15 cellular contexts compared by ENCODE assay signal in the genomic region with DNA sequence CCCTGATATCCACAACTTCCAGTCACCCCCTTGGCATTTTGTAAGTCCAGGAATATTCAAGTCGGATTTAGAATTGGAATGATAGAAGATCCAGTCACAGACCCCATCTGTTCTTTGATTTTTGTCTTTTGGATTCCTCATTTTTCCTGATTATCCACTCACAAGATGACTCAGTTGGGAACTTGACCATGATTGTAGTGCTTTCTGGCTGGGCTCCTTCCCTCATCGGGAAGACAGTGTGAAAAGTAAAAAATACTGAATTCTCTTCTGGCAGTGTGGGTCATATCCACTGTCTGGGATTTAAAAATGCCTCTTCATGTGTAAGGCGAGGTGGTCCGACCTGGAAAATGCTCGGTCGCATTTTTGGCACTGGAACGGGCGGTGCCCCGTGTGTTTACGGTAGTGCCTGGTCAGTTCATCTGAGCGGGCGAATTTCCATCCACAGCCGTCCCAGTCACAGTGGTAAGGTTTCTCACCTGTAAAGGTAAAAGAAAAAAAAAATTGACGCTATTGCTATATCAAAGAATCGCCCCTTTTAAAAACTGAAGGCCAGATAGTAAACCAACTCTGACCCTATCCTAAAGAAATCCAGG. TPM values are rescaled to one million over a fixed set of nuclear protein-coding genes. Genes with fewer than 3 reads are reported as not detected.
A peak's percentile ranks its signal among the peaks of the same experiment; 100 is the strongest.
DNase-seq lines count a peak whose midpoint lies in the region; ATAC-seq and TF ChIP-seq lines count a peak whose summit lies in the region.
"Had no signal": no experiment of that assay in that cellular context is flagged by ENCODE, and none has a peak within 500 bp of the region (broad histone marks: within the 10 kb centered on the region; RNA-seq: fewer than 3 reads in every experiment).

No MANE protein-coding gene starts in this region.

- H3K27me3 ChIP-seq in heart left ventricle (peaks cover 0 to 16% (median 0%) of the 10 kb centered on the region in 9 donors), SJCRH30 (no peaks in the 10 kb centered on the region)

- no peaks in the 10 kb centered on the region for H3K9me3 ChIP-seq in heart left ventricle
- no peaks in the 10 kb centered on the region for H3K9me3 ChIP-seq in SJCRH30 (replicated peaks)

- TF ChIP-seq CTCF in heart left ventricle (IDR thresholded peaks at IDR 0.05): no peak
- TF ChIP-seq CTCF in fibroblast of mammary gland (conservative IDR thresholded peaks at IDR 0.05; ENCODE audit: control insufficient read depth, insufficient read depth, low read depth, low read length): no peak
- no peak for TF ChIP-seq CTCF in osteocyte (IDR thresholded peaks at IDR 0.05)
- no peak for TF ChIP-seq CTCF in type B pancreatic cell (conservative IDR thresholded peaks at IDR 0.05)

- WGBS in heart left ventricle, 4 donors: 64 to 75% (median 69%) methylated on average over 15 of the region's 15 CpGs

- H3K9me3 Mint-ChIP-seq in osteocyte (ENCODE audit: unreplicated experiment) (no peaks in the 10 kb centered on the region), type B pancreatic cell (no peaks in the 10 kb centered on the region)
- H3K9me3 Mint-ChIP-seq in stimulated activated naive CD8-positive, alpha-beta T cell treated with anti-CD3 and anti-CD28 coated beads, Interleukin-15, amount 100 ng/mL, for 72 hours: no peaks in the 10 kb centered on the region
- H3K9me3 Mint-ChIP-seq: activated CD8-positive, alpha-beta T cell treated with anti-CD3 and anti-CD28 coated beads for 36 hours; stimulated activated naive CD8-positive, alpha-beta T cell treated with anti-CD3 and anti-CD28 coated beads, Interleukin-15, Interleukin-2, amounts not matched to agents 100 ng/mL and 50 ng/mL, for 24 hours had no signal

- H3K36me3 Mint-ChIP-seq in osteocyte (ENCODE audit: unreplicated experiment): peaks cover 23% of the 10 kb centered on the region
- peaks cover 16% of the 10 kb centered on the region for H3K36me3 Mint-ChIP-seq in type B pancreatic cell

- intact Hi-C loops in heart left ventricle (cut with DNase I): loop anchor here in 9 of 10 donors (2.0 to 10.0 kb wide), 13 partner anchors 152 to 1277 kb away; no protein-coding TSS in a partner anchor
- intact Hi-C loops in Right ventricle myocardium inferior (cut with DNase I): loop anchor here (5.0 to 10.0 kb wide), 4 partner anchors 262 to 949 kb away; no protein-coding TSS in a partner anchor

- no peak for DNase-seq in heart left ventricle
- no peak for DNase-seq in Right ventricle myocardium inferior (ENCODE audit: missing footprints)
- peak; percentile 66 for DNase-seq in fibroblast of mammary gland (ENCODE audit: low read depth)
- no peak for DNase-seq in osteocyte (ENCODE audit: extremely low spot score, unreplicated experiment)
- no peak for DNase-seq in type B pancreatic cell (ENCODE audit: extremely low spot score, unreplicated experiment)
- DNase-seq in SJCRH30: no peak
- DNase-seq in stimulated activated naive CD8-positive, alpha-beta T cell treated with anti-CD3 and anti-CD28 coated beads, Interleukin-15, amount 100 ng/mL, for 72 hours: no peak
- DNase-seq: activated CD8-positive, alpha-beta T cell treated with anti-CD3 and anti-CD28 coated beads for 36 hours; activated effector memory CD4-positive, alpha-beta T cell treated with Interleukin-2 at 50 U/mL for 16 hours; Karpas-422; NCI-H1694 had no signal

- H3K27ac Mint-ChIP-seq in osteocyte (ENCODE audit: unreplicated experiment) (peak overlapping the region; percentile 60), type B pancreatic cell (peak overlapping the region; percentile 21)
- no peak overlapping the region for H3K27ac Mint-ChIP-seq in stimulated activated naive CD8-positive, alpha-beta T cell treated with anti-CD3 and anti-CD28 coated beads, Interleukin-15, amount 100 ng/mL, for 72 hours
- H3K27ac Mint-ChIP-seq: activated CD8-positive, alpha-beta T cell treated with anti-CD3 and anti-CD28 coated beads for 36 hours; stimulated activated naive CD8-positive, alpha-beta T cell treated with anti-CD3 and anti-CD28 coated beads, Interleukin-15, Interleukin-2, amounts not matched to agents 100 ng/mL and 50 ng/mL, for 24 hours had no signal

- H3K27ac ChIP-seq in heart left ventricle: peak overlapping the region; percentile 5 to 97 (median 94)
- H3K27ac ChIP-seq in SJCRH30: no peak overlapping the region
- H3K27ac ChIP-seq: HL-60 had no signal

- no peak for TF ChIP-seq POLR2A in heart left ventricle (IDR thresholded peaks at IDR 0.05)

- H3K4me3 Mint-ChIP-seq in osteocyte (ENCODE audit: unreplicated experiment): peak overlapping the region; percentile 97
- peak overlapping the region; percentile 92 for H3K4me3 Mint-ChIP-seq in type B pancreatic cell
- no peak overlapping the region for H3K4me3 Mint-ChIP-seq in stimulated activated naive CD8-positive, alpha-beta T cell treated with anti-CD3 and anti-CD28 coated beads, Interleukin-15, amount 100 ng/mL, for 72 hours
- H3K4me3 Mint-ChIP-seq: activated CD8-positive, alpha-beta T cell treated with anti-CD3 and anti-CD28 coated beads for 36 hours; stimulated activated naive CD8-positive, alpha-beta T cell treated with anti-CD3 and anti-CD28 coated beads, Interleukin-15, Interleukin-2, amounts not matched to agents 100 ng/mL and 50 ng/mL, for 24 hours had no signal

- H3K4me1 Mint-ChIP-seq in osteocyte (ENCODE audit: unreplicated experiment): peaks cover 46% of the 10 kb centered on the region
- peaks cover 4% of the 10 kb centered on the region for H3K4me1 Mint-ChIP-seq in type B pancreatic cell (ENCODE audit: unreplicated experiment)
- peaks cover 28% of the 10 kb centered on the region for H3K4me1 Mint-ChIP-seq in stimulated activated naive CD8-positive, alpha-beta T cell treated with anti-CD3 and anti-CD28 coated beads, Interleukin-15, amount 100 ng/mL, for 72 hours

- H3K36me3 ChIP-seq in heart left ventricle (peaks cover 0 to 40% (median 26%) of the 10 kb centered on the region in 9 donors), SJCRH30 (no peaks in the 10 kb centered on the region)

- ATAC-seq in heart left ventricle: no peak
- ATAC-seq in Right ventricle myocardium inferior: no peak
- no peak for ATAC-seq in GM19467 (IDR thresholded peaks at IDR 0.05; ENCODE audit: unreplicated experiment)
- ATAC-seq in stimulated activated naive CD8-positive, alpha-beta T cell treated with anti-CD3 and anti-CD28 coated beads, Interleukin-15, amount 100 ng/mL, for 72 hours: no peak
- ATAC-seq: activated CD8-positive, alpha-beta T cell treated with anti-CD3 and anti-CD28 coated beads for 36 hours had no signal

- H3K27me3 Mint-ChIP-seq in osteocyte (ENCODE audit: unreplicated experiment) (no peaks in the 10 kb centered on the region), type B pancreatic cell (peaks cover 41% of the 10 kb centered on the region)
- H3K27me3 Mint-ChIP-seq in stimulated activated naive CD8-positive, alpha-beta T cell treated with anti-CD3 and anti-CD28 coated beads, Interleukin-15, amount 100 ng/mL, for 72 hours: peaks cover 45% of the 10 kb centered on the region

- H3K4me3 ChIP-seq in heart left ventricle (peak overlapping the region; percentile 14 to 92 (median 80)), fibroblast of mammary gland (ENCODE audit: control insufficient read depth, low read depth, low read length) (peak overlapping the region; percentile 19), SJCRH30 (no peak overlapping the region)
- H3K4me3 ChIP-seq: HAP-1 had no signal

- H3K4me1 ChIP-seq in heart left ventricle: peaks cover 0 to 46% (median 6%) of the 10 kb centered on the region in 12 donors
- no peaks in the 10 kb centered on the region for H3K4me1 ChIP-seq in SJCRH30

RNA-seq across cellular contexts. Expression of a gene that starts 4.0 kb away (rescaled TPM):
- 10 to 100 TPM; 17.1 to 63.3 (median 21.3) TPM for total RNA-seq in heart left ventricle
- 10 to 100 TPM in 1 of 2 donors, 1 to 10 TPM in 1; 9.9 to 22.2 TPM for polyA plus RNA-seq in heart left ventricle
- total RNA-seq in Right ventricle myocardium inferior: 36.9 TPM
- 113 and 131 TPM in 2 replicates for total RNA-seq in osteocyte
- 49.5 and 136 TPM in 2 replicates for total RNA-seq in type B pancreatic cell (ENCODE audit: low replicate concordance)
- 3.8 and 3.9 TPM in 2 replicates for total RNA-seq in SJCRH30 (2014; rRNA removed; shearing (Covaris generic))

Comparison
In these comparisons a context has a peak if more than half of its experiments do, and no peak if none do; other contexts are left out.
1. H3K27ac Mint-ChIP-seq: peak in osteocyte (single experiment) and type B pancreatic cell (single experiment); none in stimulated activated naive CD8-positive, alpha-beta T cell treated with anti-CD3 and anti-CD28 coated beads, Interleukin-15, amount 100 ng/mL, for 72 hours (0 of 2).
2. H3K4me3 Mint-ChIP-seq: peak in osteocyte (single experiment) and type B pancreatic cell (single experiment); none in stimulated activated naive CD8-positive, alpha-beta T cell treated with anti-CD3 and anti-CD28 coated beads, Interleukin-15, amount 100 ng/mL, for 72 hours (0 of 2).